25 cellular contexts compared by ENCODE assay signal in genomic region chr7:104499975-104500374, GRCh38.
"Had no signal": no experiment of that assay in that cellular context is flagged by ENCODE, and none has a peak within 500 bp of the region (broad histone marks: within the 10 kb centered on the region; RNA-seq: fewer than 3 reads in every experiment).

No MANE protein-coding gene starts in this region.

- H3K27me3 ChIP-seq: esophagus squamous epithelium, gastrocnemius medialis, heart right ventricle, left lung had no signal

- FAIRE-seq: islet of Langerhans, keratinocyte had no signal

- H3K36me3 ChIP-seq: esophagus squamous epithelium, gastrocnemius medialis, heart right ventricle, left lung, lower lobe of right lung had no signal

- H3K4me1 ChIP-seq: esophagus squamous epithelium, gastrocnemius medialis, heart right ventricle, left lung, lower lobe of right lung had no signal

- H3K27ac ChIP-seq: epithelial cell of prostate, esophagus squamous epithelium, gastrocnemius medialis, heart right ventricle, left lung, lower lobe of right lung had no signal

- H3K27me3 Mint-ChIP-seq: dendritic cell treated with granulocyte-macrophage colony-stimulating factor and Interleukin-4, amounts not matched to agents 40 ng/mL and 50 ng/mL, for 4 days; effector memory CD8-positive, alpha-beta T cell had no signal

- H3K4me3 ChIP-seq: esophagus squamous epithelium, gastrocnemius medialis, heart right ventricle, left lung, lower lobe of right lung had no signal

- H3K9me3 ChIP-seq: esophagus squamous epithelium, gastrocnemius medialis, heart right ventricle, left lung, lower lobe of right lung had no signal

- H3K36me3 Mint-ChIP-seq: naive thymus-derived CD4-positive, alpha-beta T cell had no signal

- H3K9me3 Mint-ChIP-seq: dendritic cell treated with granulocyte-macrophage colony-stimulating factor and Interleukin-4, amounts not matched to agents 40 ng/mL and 50 ng/mL, for 4 days had no signal

- H3K27ac Mint-ChIP-seq: dendritic cell treated with granulocyte-macrophage colony-stimulating factor and Interleukin-4, amounts not matched to agents 40 ng/mL and 50 ng/mL, for 4 days; effector memory CD8-positive, alpha-beta T cell; endodermal cell; naive thymus-derived CD4-positive, alpha-beta T cell had no signal

- H3K4me3 Mint-ChIP-seq: dendritic cell treated with granulocyte-macrophage colony-stimulating factor and Interleukin-4, amounts not matched to agents 40 ng/mL and 50 ng/mL, for 4 days; effector memory CD8-positive, alpha-beta T cell; endodermal cell; naive thymus-derived CD4-positive, alpha-beta T cell had no signal

- DNase-seq: cortex of kidney; effector CD8-positive, alpha-beta T cell; effector memory CD8-positive, alpha-beta T cell; endodermal cell; erythroblast; esophagus squamous epithelium; foreskin fibroblast; foreskin melanocyte; gastrocnemius medialis; glutamatergic neuron; head of caudate nucleus; heart right ventricle; hippocampal formation; left cardiac atrium; left lung; left ventricle myocardium superior; lower lobe of right lung; mesenchymal stem cell; midbrain; naive thymus-derived CD4-positive, alpha-beta T cell had no signal

- ATAC-seq: effector memory CD8-positive, alpha-beta T cell; esophagus mucosa; gastrocnemius medialis; heart right ventricle; left cardiac atrium; left lung; left ventricle myocardium superior; lower lobe of right lung; naive thymus-derived CD4-positive, alpha-beta T cell had no signal

- H3K4me1 Mint-ChIP-seq: endodermal cell; naive thymus-derived CD4-positive, alpha-beta T cell had no signal
